ENCODE assay signal across 9 cellular contexts in the genomic region with DNA sequence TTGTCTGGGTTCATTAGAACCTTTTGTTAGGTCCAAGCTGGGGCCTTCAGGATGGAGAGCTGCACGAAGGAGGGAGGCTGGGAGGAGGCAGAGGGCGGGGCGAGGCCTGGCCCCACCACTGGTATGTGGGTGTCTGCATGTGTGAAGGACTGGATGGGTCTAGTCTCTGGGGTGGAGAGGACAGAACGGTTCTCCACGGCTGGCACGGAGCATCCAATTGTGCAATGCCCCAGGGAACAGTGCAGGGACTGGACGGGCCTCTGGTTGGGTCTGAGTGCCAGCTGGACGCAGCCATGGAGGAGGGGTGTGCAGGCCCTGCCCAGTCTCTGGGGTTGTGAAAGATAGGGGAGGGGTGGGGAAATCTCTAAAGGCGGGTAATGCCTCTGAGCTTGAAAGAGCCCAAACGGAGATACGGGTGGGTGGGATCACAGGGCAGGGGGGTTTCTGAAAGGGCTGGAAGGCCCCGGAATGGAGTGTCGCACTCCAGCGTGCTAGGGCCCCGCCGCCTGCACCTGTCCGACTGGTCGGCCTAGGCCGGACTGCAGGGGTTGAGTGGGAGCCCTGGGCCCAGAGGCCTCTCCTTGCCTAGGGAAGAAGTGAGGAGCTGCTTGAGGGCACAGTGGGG. TPM values are rescaled to one million over a fixed set of nuclear protein-coding genes. Genes with fewer than 3 reads are reported as not detected.
A peak's percentile ranks its signal among the peaks of the same experiment; 100 is the strongest.
DNase-seq lines count a peak whose midpoint lies in the region; ATAC-seq, FAIRE-seq and TF ChIP-seq lines count a peak whose summit lies in the region.
"Had no signal": no experiment of that assay in that cellular context is flagged by ENCODE, and none has a peak within 500 bp of the region (broad histone marks: within the 10 kb centered on the region; RNA-seq: fewer than 3 reads in every experiment).

No MANE protein-coding gene starts in this region.

- H3K4me3 ChIP-seq in bronchial epithelial cell (ENCODE audit: low read depth, low read length), result peak overlapping the region; percentile 79

- TF ChIP-seq CTCF in bronchial epithelial cell (IDR thresholded peaks at IDR 0.05; ENCODE audit: insufficient read depth, low read length, severe bottlenecking), result no peak

- intact Hi-C loops in left colon (cut with DNase I, micrococcal nuclease), result no loop called here

- no peaks in the 10 kb centered on the region for H3K36me3 Mint-ChIP-seq in stimulated activated memory B cell treated with anti-CD40 and anti-IgM and Interleukin-4, amounts not matched to agents 10 μg/mL and 1 μg/mL and 100 μg/mL, for 72 hours

- peaks cover 11% of the 10 kb centered on the region for H3K36me3 ChIP-seq in bronchial epithelial cell (ENCODE audit: control insufficient read depth, insufficient read depth, low read length)

- H3K4me3 Mint-ChIP-seq in stimulated activated memory B cell treated with anti-CD40 and anti-IgM and Interleukin-4, amounts not matched to agents 10 μg/mL and 1 μg/mL and 100 μg/mL, for 72 hours, result peak overlapping the region; percentile 11

- H3K9me3 Mint-ChIP-seq in stimulated activated memory B cell treated with anti-CD40 and anti-IgM and Interleukin-4, amounts not matched to agents 10 μg/mL and 1 μg/mL and 100 μg/mL, for 72 hours, result no peaks in the 10 kb centered on the region

- DNase-seq in GOT3 (lab: John Stamatoyannopoulos, UW) (peak; percentile 27), bronchial epithelial cell (ENCODE audit: low read depth) (peak; percentile 43), left colon (peak; percentile 30 to 76)
- DNase-seq: hippocampal formation had no signal

- H3K4me1 Mint-ChIP-seq in stimulated activated memory B cell treated with anti-CD40 and anti-IgM and Interleukin-4, amounts not matched to agents 10 μg/mL and 1 μg/mL and 100 μg/mL, for 72 hours, result peaks cover 18% of the 10 kb centered on the region

- H3K27me3 Mint-ChIP-seq in stimulated activated memory B cell treated with anti-CD40 and anti-IgM and Interleukin-4, amounts not matched to agents 10 μg/mL and 1 μg/mL and 100 μg/mL, for 72 hours, result peaks cover 79% of the 10 kb centered on the region

- H3K27me3 ChIP-seq in bronchial epithelial cell (ENCODE audit: control insufficient read depth, insufficient read depth, low read length), result no peaks in the 10 kb centered on the region

- no peak for ATAC-seq in left colon
- ATAC-seq in stimulated activated memory B cell treated with anti-CD40 and anti-IgM and Interleukin-4, amounts not matched to agents 10 μg/mL and 1 μg/mL and 100 μg/mL, for 72 hours, result no peak
- ATAC-seq in HG03095 (IDR thresholded peaks at IDR 0.05; ENCODE audit: unreplicated experiment), result no peak
- ATAC-seq in HG02588 (IDR thresholded peaks at IDR 0.05; ENCODE audit: unreplicated experiment), result no peak
- no peak for ATAC-seq in GM21528 (IDR thresholded peaks at IDR 0.05; ENCODE audit: low FRiP score, unreplicated experiment)
- no peak for ATAC-seq in HG02852 (IDR thresholded peaks at IDR 0.05; ENCODE audit: unreplicated experiment)

- H3K27ac Mint-ChIP-seq in stimulated activated memory B cell treated with anti-CD40 and anti-IgM and Interleukin-4, amounts not matched to agents 10 μg/mL and 1 μg/mL and 100 μg/mL, for 72 hours, result no peak overlapping the region

- FAIRE-seq in bronchial epithelial cell (lab: Jason Lieb, UNC), result no peak

RNA-seq across cellular contexts. Expression of a gene that starts 1.6 kb away (rescaled TPM):
- total RNA-seq in bronchial epithelial cell (184 and 378 TPM in 2 replicates), left colon (10 to 100 TPM; 14.7 to 15.6 TPM)

RNA-seq across cellular contexts. Expression of a gene that starts 22.8 kb away (rescaled TPM):
- under 0.01 and 0.13 TPM in 2 replicates for total RNA-seq in bronchial epithelial cell
- 1 to 10 TPM; 1.4 to 1.8 TPM for total RNA-seq in left colon

Comparison
In these comparisons a context has a peak if more than half of its experiments do, and no peak if none do; other contexts are left out.
1. RNA of a gene that starts 1.6 kb away (total RNA-seq): 184 to 378 TPM in bronchial epithelial cell; 14.7 to 15.6 TPM in left colon; every median in the first group is over 10 times any median in the second.
2. Peak in every context shown above with its lines, with median percentiles within 50 percentile points of each other: DNase-seq.